In the genomic region with DNA sequence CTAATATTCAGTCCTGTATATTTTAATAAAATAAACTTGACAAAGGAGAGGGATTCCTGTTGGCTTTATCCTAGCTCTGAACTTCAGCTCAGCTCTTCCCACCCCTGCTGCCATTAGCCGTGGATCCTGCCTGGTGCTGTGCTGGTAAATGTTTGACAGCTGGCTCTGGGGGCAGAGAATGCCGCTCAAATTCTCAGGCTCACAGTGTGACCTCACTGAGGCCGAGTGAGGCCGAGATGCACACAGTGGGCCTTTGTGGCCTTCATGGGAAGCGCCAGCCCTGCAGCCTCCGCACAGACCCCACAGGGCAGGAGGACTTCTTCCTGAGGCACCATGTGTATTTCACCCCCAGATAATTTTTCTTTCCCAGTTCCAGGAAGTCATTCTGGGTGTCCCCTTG, we compare ENCODE assay signal across 20 cellular contexts. TPM values are rescaled to one million over a fixed set of nuclear protein-coding genes. Genes with fewer than 3 reads are reported as not detected.
DNase-seq lines count a peak whose midpoint lies in the region; ATAC-seq and TF ChIP-seq lines count a peak whose summit lies in the region.
"Had no signal": no experiment of that assay in that cellular context is flagged by ENCODE, and none has a peak within 500 bp of the region (broad histone marks: within the 10 kb centered on the region; RNA-seq: fewer than 3 reads in every experiment).

No MANE protein-coding gene starts in this region.

- no peaks in the 10 kb centered on the region for H3K9me3 ChIP-seq in testis
- H3K9me3 ChIP-seq: BLaER1 had no signal

- no peaks in the 10 kb centered on the region for H3K27me3 ChIP-seq in testis
- H3K27me3 ChIP-seq: BLaER1 had no signal

- ATAC-seq in HG03095 (IDR thresholded peaks at IDR 0.05; ENCODE audit: unreplicated experiment), result no peak

- no peaks in the 10 kb centered on the region for H3K36me3 Mint-ChIP-seq in activated naive CD4-positive, alpha-beta T cell treated with anti-CD3 and anti-CD28 coated beads, Interleukin-2, amount 10 ng/mL, durations not matched to agents 7 days and 5 days
- no peaks in the 10 kb centered on the region for H3K36me3 Mint-ChIP-seq in neural crest cell (ENCODE audit: low read depth)
- H3K36me3 Mint-ChIP-seq: CD4-positive, CD25-positive, alpha-beta regulatory T cell; IgD-negative memory B cell had no signal

- DNase-seq in activated naive CD4-positive, alpha-beta T cell treated with anti-CD3 and anti-CD28 coated beads, Interleukin-2, amount 10 ng/mL, durations not matched to agents 7 days and 5 days, result peak; percentile 10
- no peak for DNase-seq in activated naive CD4-positive, alpha-beta T cell (lab: John Stamatoyannopoulos, UW)
- DNase-seq in ecto neural progenitor cell (ENCODE audit: low spot score), result peak; percentile 28
- DNase-seq in neural crest cell (ENCODE audit: low read depth, low spot score), result no peak
- no peak for DNase-seq in testis
- DNase-seq in GM20000 (ENCODE audit: low spot score), result no peak
- no peak for DNase-seq in cerebellar nuclear complex (lab: John Stamatoyannopoulos, UW)
- DNase-seq: 8988T; CD4-positive, CD25-positive, alpha-beta regulatory T cell; MM.1S; NCI-H2029 treated with DMSO at 0.1 percent for 48 hours; NCI-H2227 treated with DMSO at 0.1 percent for 48 hours; NCI-H510A; NCI-H69; RPMI8226; SHP77 treated with DMSO at 0.1 percent for 48 hours had no signal

- H3K4me1 ChIP-seq in testis, result peaks cover 53% of the 10 kb centered on the region

- H3K4me3 ChIP-seq in testis, result no peak overlapping the region
- H3K4me3 ChIP-seq: BLaER1 had no signal

- intact Hi-C loops in testis (cut with DNase I; ENCODE audit: low total_unique reads), result loop anchor here (5.0 kb wide), 1 partner anchor 39 kb away; no protein-coding TSS in a partner anchor

- peaks cover 10% of the 10 kb centered on the region for H3K27me3 Mint-ChIP-seq in activated naive CD4-positive, alpha-beta T cell treated with anti-CD3 and anti-CD28 coated beads, Interleukin-2, amount 10 ng/mL, durations not matched to agents 7 days and 5 days
- H3K27me3 Mint-ChIP-seq in neural crest cell (ENCODE audit: low read depth), result no peaks in the 10 kb centered on the region

- 39 to 56% methylated on average over 6 of the region's 6 CpGs for WGBS in testis, 2 donors

- H3K27ac ChIP-seq in testis, result peak overlapping the region; percentile 51 to 76
- H3K27ac ChIP-seq: BLaER1, KMS-11 had no signal

- H3K27ac Mint-ChIP-seq in activated naive CD4-positive, alpha-beta T cell treated with anti-CD3 and anti-CD28 coated beads, Interleukin-2, amount 10 ng/mL, durations not matched to agents 7 days and 5 days, result no peak overlapping the region
- H3K27ac Mint-ChIP-seq in neural crest cell (ENCODE audit: unreplicated experiment), result peak overlapping the region; percentile 78
- H3K27ac Mint-ChIP-seq: CD4-positive, CD25-positive, alpha-beta regulatory T cell; IgD-negative memory B cell had no signal

- TF ChIP-seq CTCF in neural crest cell (conservative IDR thresholded peaks at IDR 0.05) (no peak), testis (IDR thresholded peaks at IDR 0.05) (no peak), GM20000 (IDR thresholded peaks at IDR 0.05; ENCODE audit: extremely low read depth, missing control alignments) (no peak)

- H3K4me1 Mint-ChIP-seq in activated naive CD4-positive, alpha-beta T cell treated with anti-CD3 and anti-CD28 coated beads, Interleukin-2, amount 10 ng/mL, durations not matched to agents 7 days and 5 days, result no peaks in the 10 kb centered on the region
- no peaks in the 10 kb centered on the region for H3K4me1 Mint-ChIP-seq in neural crest cell
- H3K4me1 Mint-ChIP-seq: IgD-negative memory B cell had no signal

- no peaks in the 10 kb centered on the region for H3K9me3 Mint-ChIP-seq in activated naive CD4-positive, alpha-beta T cell treated with anti-CD3 and anti-CD28 coated beads, Interleukin-2, amount 10 ng/mL, durations not matched to agents 7 days and 5 days
- H3K9me3 Mint-ChIP-seq in neural crest cell, result no peaks in the 10 kb centered on the region
- H3K9me3 Mint-ChIP-seq: CD4-positive, CD25-positive, alpha-beta regulatory T cell; IgD-negative memory B cell had no signal

- TF ChIP-seq POLR2A in testis (IDR thresholded peaks at IDR 0.05), result no peak

- H3K36me3 ChIP-seq in testis (ENCODE audit: low read depth, missing control alignments), result no peaks in the 10 kb centered on the region
- H3K36me3 ChIP-seq: BLaER1 had no signal

- H3K4me3 Mint-ChIP-seq in activated naive CD4-positive, alpha-beta T cell treated with anti-CD3 and anti-CD28 coated beads, Interleukin-2, amount 10 ng/mL, durations not matched to agents 7 days and 5 days, result no peak overlapping the region
- no peak overlapping the region for H3K4me3 Mint-ChIP-seq in neural crest cell
- H3K4me3 Mint-ChIP-seq: CD4-positive, CD25-positive, alpha-beta regulatory T cell; IgD-negative memory B cell had no signal

- CTCF ChIA-PET in activated naive CD4-positive, alpha-beta T cell treated with anti-CD3 and anti-CD28 coated beads, Interleukin-2, amount 10 ng/mL, durations not matched to agents 7 days and 5 days (lab: Charles Lee), result no interaction called here

RNA-seq across cellular contexts. Expression of a gene that starts 16.5 kb away (rescaled TPM):
- total RNA-seq in neural crest cell, result 37.7 and 42.2 TPM in 2 replicates
- 10 to 100 TPM; 48.5 to 48.9 TPM for total RNA-seq in testis
- 73.8 TPM for polyA plus RNA-seq in testis (ENCODE audit: insufficient read depth, low read depth, low replicate concordance)

Comparison
In these comparisons a context has a peak if more than half of its experiments do, and no peak if none do; other contexts are left out.
1. DNase-seq: peak in activated naive CD4-positive, alpha-beta T cell treated with anti-CD3 and anti-CD28 coated beads, Interleukin-2, amount 10 ng/mL, durations not matched to agents 7 days and 5 days (single experiment) and ecto neural progenitor cell (single experiment); none in activated naive CD4-positive, alpha-beta T cell (0 of 4), neural crest cell (single experiment), testis (single experiment), GM20000 (single experiment) and cerebellar nuclear complex (0 of 2).